Comparison of ENCODE assay signal across 3 cellular contexts in genomic region chr1:198007011-198007410, GRCh38.
TF ChIP-seq lines count a peak whose summit lies in the region.

No MANE protein-coding gene starts in this region.

TF ChIP-seq in SK-N-SH, 30 proteins besides CTCF, POLR2A, EP300 and RAD21 (continued from another document):
- TF ChIP-seq RCOR1 (IDR thresholded peaks at IDR 0.05; ENCODE audit: low read length) (no peak), NRF1 (IDR thresholded peaks at IDR 0.05; ENCODE audit: low read depth, low read length) (no peak), NFIC (IDR thresholded peaks at IDR 0.05; ENCODE audit: borderline replicate concordance) (no peak), TEAD4 (IDR thresholded peaks at IDR 0.05; ENCODE audit: borderline replicate concordance, insufficient read depth) (no peak), FOSL2 (IDR thresholded peaks at IDR 0.05; ENCODE audit: borderline replicate concordance, low read depth) (no peak), FOXM1 (IDR thresholded peaks at IDR 0.05; ENCODE audit: low read depth) (no peak), POLR2AphosphoS5 (IDR thresholded peaks at IDR 0.05; ENCODE audit: low read depth, low read length) (no peak), TAF1 (IDR thresholded peaks at IDR 0.05; ENCODE audit: borderline replicate concordance, low read depth, low read length) (no peak), CHD2 (IDR thresholded peaks at IDR 0.05; ENCODE audit: low read length, partially characterized antibody) (no peak), RFX5 (IDR thresholded peaks at IDR 0.05; ENCODE audit: low read length) (no peak), MXI1 (IDR thresholded peaks at IDR 0.05; ENCODE audit: low read depth, low read length) (no peak), USF1 (IDR thresholded peaks at IDR 0.05; ENCODE audit: borderline replicate concordance, low read depth) (no peak), MAX (IDR thresholded peaks at IDR 0.05; ENCODE audit: low read depth) (no peak), PBX3 (IDR thresholded peaks at IDR 0.05) (no peak), JUND (IDR thresholded peaks at IDR 0.05) (no peak)

TF ChIP-seq in SK-N-SH treated with all-trans-retinoic acid at 6 μM for 48 hours, 23 proteins besides CTCF, POLR2A, EP300 and RAD21 (continues in another document):
- TF ChIP-seq PATZ1 (CRISPR knock-in tag; IDR thresholded peaks at IDR 0.05; ENCODE audit: borderline replicate concordance) (no peak), ESRRG (CRISPR knock-in tag; IDR thresholded peaks at IDR 0.05) (no peak), ZNF70 (CRISPR knock-in tag; IDR thresholded peaks at IDR 0.05) (no peak), POU6F1 (CRISPR knock-in tag; IDR thresholded peaks at IDR 0.05; ENCODE audit: borderline replicate concordance, low read depth) (no peak), ZC3H10 (CRISPR knock-in tag; IDR thresholded peaks at IDR 0.05) (no peak), TCF4 (CRISPR knock-in tag; IDR thresholded peaks at IDR 0.05; ENCODE audit: borderline replicate concordance) (no peak), BACH2 (CRISPR knock-in tag; IDR thresholded peaks at IDR 0.05; ENCODE audit: borderline replicate concordance) (no peak), TSHZ2 (CRISPR knock-in tag; IDR thresholded peaks at IDR 0.05) (no peak), ZFP30 (CRISPR knock-in tag; IDR thresholded peaks at IDR 0.05) (no peak), CSRNP3 (CRISPR knock-in tag; IDR thresholded peaks at IDR 0.05) (no peak), RARB (CRISPR knock-in tag; IDR thresholded peaks at IDR 0.05) (no peak), ZNF565 (CRISPR knock-in tag; conservative IDR thresholded peaks at IDR 0.05; ENCODE audit: low read depth) (no peak), ZFP3 (CRISPR knock-in tag; IDR thresholded peaks at IDR 0.05) (no peak), CREB5 (CRISPR knock-in tag; IDR thresholded peaks at IDR 0.05; ENCODE audit: low read depth) (no peak), PPARA (CRISPR knock-in tag; IDR thresholded peaks at IDR 0.05; ENCODE audit: borderline replicate concordance) (no peak)

TF ChIP-seq in IMR-90, 13 proteins besides CTCF, POLR2A, EP300 and RAD21 (continued from another document):
- TF ChIP-seq ELK1 (IDR thresholded peaks at IDR 0.05; ENCODE audit: borderline replicate concordance, low read depth, low read length) (no peak), BHLHE40 (IDR thresholded peaks at IDR 0.05; ENCODE audit: low read depth, low read length) (no peak), MAFK (IDR thresholded peaks at IDR 0.05; ENCODE audit: low read depth, low read length) (peak; percentile 61), RCOR1 (IDR thresholded peaks at IDR 0.05; ENCODE audit: insufficient replicate concordance, low read length) (no peak), RFX5 (IDR thresholded peaks at IDR 0.05; ENCODE audit: low read depth, low read length) (no peak), NFE2L2 (IDR thresholded peaks at IDR 0.05; ENCODE audit: low read depth, low read length) (no peak)
TF ChIP-seq in IMR-90: peak in this region for 1.
